Comparison of ENCODE assay signal across 11 cellular contexts in the genomic region with DNA sequence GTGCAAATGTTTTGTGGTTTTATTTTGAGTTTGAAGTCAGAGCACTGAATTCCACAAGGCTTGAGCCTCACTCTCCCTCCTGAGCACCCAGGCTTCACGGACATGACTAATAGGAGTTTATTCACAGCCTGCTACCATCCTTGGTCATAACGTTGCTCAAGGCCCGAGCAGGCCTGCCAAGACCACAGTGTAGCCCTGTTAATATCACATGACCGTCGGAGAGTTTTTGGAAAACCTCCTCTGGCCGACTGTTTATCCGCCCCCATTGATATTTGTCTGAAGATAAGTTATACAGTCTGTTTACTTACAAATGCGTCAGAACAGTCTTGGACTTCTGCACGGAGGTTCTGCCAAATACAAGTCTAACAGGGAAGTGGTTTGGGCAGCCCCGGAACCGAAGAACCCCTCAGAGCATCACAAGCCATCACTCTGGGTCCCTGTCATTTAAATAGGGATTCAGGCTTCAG.
A peak's percentile ranks its signal among the peaks of the same experiment; 100 is the strongest.
DNase-seq lines count a peak whose midpoint lies in the region; ATAC-seq and TF ChIP-seq lines count a peak whose summit lies in the region.
"Had no signal": no experiment of that assay in that cellular context is flagged by ENCODE, and none has a peak within 500 bp of the region (broad histone marks: within the 10 kb centered on the region; RNA-seq: fewer than 3 reads in every experiment).

No MANE protein-coding gene starts in this region.

- peak; percentile 97 for DNase-seq in HT1080 (ENCODE audit: low read depth)
- peak; percentile 98 for DNase-seq in coronary artery (ENCODE audit: low spot score)
- DNase-seq in lung (ENCODE audit: low spot score), result peak; percentile 75
- peak; percentile 89 for DNase-seq in testis
- no peak for DNase-seq in DMS153 (lab: John Stamatoyannopoulos, UW)
- no peak for DNase-seq in activated CD4-positive, CD25-positive, alpha-beta regulatory T cell treated with anti-CD3 and anti-CD28 coated beads, Interleukin-2, amount 50 U/mL, for 72 hours
- DNase-seq: activated T-cell treated with anti-CD3 and anti-CD28 coated beads, Interleukin-2, amount 50 U/mL, for 4 hours; NCI-H69; stimulated activated CD8-positive, alpha-beta memory T cell treated with anti-CD3 and anti-CD28 coated beads, Interleukin-4, amount 100 ng/mL, for 48 hours had no signal

- peak overlapping the region; percentile 56 for H3K4me3 ChIP-seq in coronary artery
- peak overlapping the region; percentile 1 for H3K4me3 ChIP-seq in lung
- H3K4me3 ChIP-seq in testis, result no peak overlapping the region

- H3K9me3 ChIP-seq in lung (ENCODE audit: control insufficient read depth in 2 of 2, insufficient read depth in 1 of 2, low read length in 1 of 2), result no peaks in the 10 kb centered on the region
- no peaks in the 10 kb centered on the region for H3K9me3 ChIP-seq in testis

- H3K27me3 ChIP-seq in lung (ENCODE audit: control insufficient read depth, insufficient read depth) (no peaks in the 10 kb centered on the region), testis (no peaks in the 10 kb centered on the region)

- H3K36me3 ChIP-seq in lung (ENCODE audit: control insufficient read depth in 2 of 2, insufficient read depth in 2 of 2, low read length in 2 of 2), result no peaks in the 10 kb centered on the region
- no peaks in the 10 kb centered on the region for H3K36me3 ChIP-seq in testis (ENCODE audit: low read depth, missing control alignments)

- intact Hi-C loops in testis (cut with DNase I; ENCODE audit: low total_unique reads), result no loop called here

- H3K4me1 ChIP-seq in lung (ENCODE audit: control insufficient read depth in 2 of 2, insufficient read depth in 2 of 2, low read length in 2 of 2) (peaks cover 9 to 27% of the 10 kb centered on the region in 2 donors), testis (peaks cover 22% of the 10 kb centered on the region)

- WGBS in lung, 2 donors, result 42 to 73% methylated on average over 11 of the region's 11 CpGs
- 42 to 60% methylated on average over 11 of the region's 11 CpGs for WGBS in testis, 2 donors

- H3K27ac ChIP-seq in coronary artery (peak overlapping the region; percentile 98), lung (ENCODE audit: low read depth in 1 of 2, low read length in 1 of 2) (peak overlapping the region; percentile 46 to 91), testis (peak overlapping the region; percentile 63 to 83)

- ATAC-seq in lung (ENCODE audit: insufficient read depth, low FRiP score) (peak; percentile 63), HG03108 (IDR thresholded peaks at IDR 0.05; ENCODE audit: unreplicated experiment) (no peak), GM19023 (IDR thresholded peaks at IDR 0.05; ENCODE audit: unreplicated experiment) (no peak)
- ATAC-seq: activated T-cell treated with anti-CD3 and anti-CD28 coated beads, Interleukin-2, amount 50 U/mL, for 4 hours had no signal

- TF ChIP-seq POLR2A in testis (IDR thresholded peaks at IDR 0.05), result no peak

- no peak for TF ChIP-seq CTCF in coronary artery (IDR thresholded peaks at IDR 0.05)
- TF ChIP-seq CTCF in lung (IDR thresholded peaks at IDR 0.05; ENCODE audit: control extremely low read depth, extremely low read depth), result no peak
- TF ChIP-seq CTCF in testis (IDR thresholded peaks at IDR 0.05), result no peak

Comparison
In these comparisons a context has a peak if more than half of its experiments do, and no peak if none do; other contexts are left out.
1. DNase-seq: peak in HT1080 (single experiment), coronary artery (single experiment), lung (single experiment) and testis (single experiment); none in DMS153 (single experiment) and activated CD4-positive, CD25-positive, alpha-beta regulatory T cell treated with anti-CD3 and anti-CD28 coated beads, Interleukin-2, amount 50 U/mL, for 72 hours (single experiment).
2. H3K4me3 ChIP-seq: peak in coronary artery (single experiment) and lung (single experiment); none in testis (0 of 2).
3. Peak in every context shown above with its lines, with median percentiles within 50 percentile points of each other: H3K27ac ChIP-seq.